Comparison of ENCODE assay signal across 8 cellular contexts in the genomic region with DNA sequence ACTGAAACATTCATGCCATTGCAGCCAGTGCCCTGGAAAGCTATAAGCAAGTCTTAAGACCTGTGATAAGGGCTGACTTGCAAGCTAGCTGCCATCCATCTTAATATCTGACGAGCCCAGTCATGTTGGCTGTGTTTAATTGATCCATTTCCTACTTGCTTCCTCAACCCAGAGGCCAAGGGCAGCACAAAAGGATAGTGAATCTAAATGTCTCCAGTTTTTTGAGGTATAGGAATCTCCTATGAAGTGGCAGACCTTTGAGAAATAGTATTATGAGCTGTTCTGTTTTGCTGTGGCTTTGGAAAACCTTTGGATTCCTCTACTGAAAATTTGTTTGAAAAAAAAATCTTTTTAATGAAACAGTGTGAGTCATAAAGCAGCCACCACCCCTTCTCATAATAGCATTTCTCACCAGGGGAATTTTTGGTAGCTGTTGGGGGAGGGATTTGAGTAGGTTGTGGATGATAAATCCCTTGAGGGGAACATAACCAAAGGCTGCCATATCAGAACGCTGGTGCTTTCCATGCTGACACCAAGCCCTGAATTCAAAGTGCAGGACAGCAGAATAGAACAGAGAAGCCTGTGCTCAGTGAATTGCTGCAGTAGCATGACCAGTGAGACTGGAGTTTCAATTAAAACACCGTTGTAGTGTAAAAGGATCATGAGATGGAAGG. TPM values are rescaled to one million over a fixed set of nuclear protein-coding genes. Genes with fewer than 3 reads are reported as not detected.
DNase-seq lines count a peak whose midpoint lies in the region; ATAC-seq, FAIRE-seq and TF ChIP-seq lines count a peak whose summit lies in the region.

No MANE protein-coding gene starts in this region.

- H3K27me3 ChIP-seq in esophagus muscularis mucosa (no peaks in the 10 kb centered on the region), prostate gland (replicated peaks; ENCODE audit: insufficient read depth) (no peaks in the 10 kb centered on the region)

- DNase-seq in CD1c-positive myeloid dendritic cell (ENCODE audit: extremely low spot score) = peak; percentile 38
- peak; percentile 82 for DNase-seq in activated CD4-positive, alpha-beta memory T cell treated with anti-CD3 and anti-CD28 coated beads for 36 hours
- DNase-seq in esophagus muscularis mucosa (ENCODE audit: extremely low spot score) = no peak
- no peak for DNase-seq in prostate gland (ENCODE audit: low spot score)
- DNase-seq in D721Med (ENCODE audit: insufficient read length, low spot score) = no peak

- H3K4me1 Mint-ChIP-seq in activated CD4-positive, alpha-beta memory T cell treated with anti-CD3 and anti-CD28 coated beads for 36 hours (ENCODE audit: low read depth) = peaks cover 53% of the 10 kb centered on the region

- POLR2A ChIA-PET in activated CD4-positive, alpha-beta memory T cell treated with anti-CD3 and anti-CD28 coated beads for 36 hours (lab: Charles Lee) = interaction anchor here (0.7 to 3.3 kb wide), 13 partner anchors 8 to 100 kb away, joined by 3 to 18 read pairs (median 10); partner anchors contain the start of genes WDR59 and ZNRF1

- CTCF ChIA-PET in activated CD4-positive, alpha-beta memory T cell treated with anti-CD3 and anti-CD28 coated beads for 36 hours (lab: Charles Lee) = interaction anchor here (1.5 to 8.3 kb wide), 6 partner anchors 10 to 110 kb away, joined by 4 to 84 read pairs (median 8); partner anchors contain the start of genes WDR59 and ZNRF1

- no peak for TF ChIP-seq CTCF in esophagus muscularis mucosa (IDR thresholded peaks at IDR 0.05)
- TF ChIP-seq CTCF in prostate gland (IDR thresholded peaks at IDR 0.05) = no peak
- no peak for TF ChIP-seq CTCF in D721Med (IDR thresholded peaks at IDR 0.05; ENCODE audit: insufficient read depth, missing control alignments)

- no peak for TF ChIP-seq EP300 in esophagus muscularis mucosa (IDR thresholded peaks at IDR 0.05)

- peak overlapping the region; percentile 89 for H3K27ac Mint-ChIP-seq in activated CD4-positive, alpha-beta memory T cell treated with anti-CD3 and anti-CD28 coated beads for 36 hours

- H3K36me3 Mint-ChIP-seq in activated CD4-positive, alpha-beta memory T cell treated with anti-CD3 and anti-CD28 coated beads for 36 hours = peaks cover 1% of the 10 kb centered on the region

- FAIRE-seq in D721Med (lab: Jason Lieb, UNC) = no peak

- peaks cover 28 to 58% (median 49%) of the 10 kb centered on the region in 4 donors for H3K4me1 ChIP-seq in esophagus muscularis mucosa
- no peaks in the 10 kb centered on the region for H3K4me1 ChIP-seq in prostate gland (replicated peaks)

- peak; percentile 65 for ATAC-seq in GM19395 (IDR thresholded peaks at IDR 0.05; ENCODE audit: unreplicated experiment)
- peak; percentile 53 for ATAC-seq in HG03460 (IDR thresholded peaks at IDR 0.05; ENCODE audit: unreplicated experiment)
- no peak for ATAC-seq in HG03280 (IDR thresholded peaks at IDR 0.05; ENCODE audit: unreplicated experiment)

- intact Hi-C loops in activated CD4-positive, alpha-beta memory T cell treated with anti-CD3 and anti-CD28 coated beads for 36 hours (cut with micrococcal nuclease) = loop anchor here (1.0 to 5.0 kb wide), 8 partner anchors 12 to 609 kb away; no protein-coding TSS in a partner anchor
- intact Hi-C loops in esophagus muscularis mucosa (cut with DNase I) = no loop called here
- intact Hi-C loops in prostate gland (cut with DNase I) = no loop called here

- WGBS in esophagus muscularis mucosa = 19% methylated on average over 3 of the region's 3 CpGs
- WGBS in prostate gland = 20% methylated on average over 3 of the region's 3 CpGs

- TF ChIP-seq POLR2A in esophagus muscularis mucosa (IDR thresholded peaks at IDR 0.05; ENCODE audit: low read depth) = no peak
- no peak for TF ChIP-seq POLR2A in prostate gland (IDR thresholded peaks at IDR 0.05)

- no peaks in the 10 kb centered on the region for H3K9me3 Mint-ChIP-seq in activated CD4-positive, alpha-beta memory T cell treated with anti-CD3 and anti-CD28 coated beads for 36 hours

- no peaks in the 10 kb centered on the region for H3K36me3 ChIP-seq in esophagus muscularis mucosa
- no peaks in the 10 kb centered on the region for H3K36me3 ChIP-seq in prostate gland

- peak overlapping the region; percentile 58 for H3K4me3 Mint-ChIP-seq in activated CD4-positive, alpha-beta memory T cell treated with anti-CD3 and anti-CD28 coated beads for 36 hours

- H3K27ac ChIP-seq in esophagus muscularis mucosa (replicated peaks in 1 of 4) (peak overlapping the region; percentile 69 to 87 (median 78)), prostate gland (peak overlapping the region; percentile 47 to 60)

- H3K9me3 ChIP-seq in esophagus muscularis mucosa (no peaks in the 10 kb centered on the region), prostate gland (no peaks in the 10 kb centered on the region)

- peak overlapping the region in 1 of 4 donors; percentile 1 for H3K4me3 ChIP-seq in esophagus muscularis mucosa
- H3K4me3 ChIP-seq in prostate gland = no peak overlapping the region

- H3K27me3 Mint-ChIP-seq in activated CD4-positive, alpha-beta memory T cell treated with anti-CD3 and anti-CD28 coated beads for 36 hours = no peaks in the 10 kb centered on the region

RNA-seq across cellular contexts. Expression of gene ZNRF1, which starts 12.9 kb away (rescaled TPM):
- 10 to 100 TPM; 40.9 to 45.6 TPM for total RNA-seq in activated CD4-positive, alpha-beta memory T cell treated with anti-CD3 and anti-CD28 coated beads for 36 hours
- 10 to 100 TPM; 18.2 to 28.3 (median 23.6) TPM for total RNA-seq in esophagus muscularis mucosa
- total RNA-seq in prostate gland = 10 to 100 TPM; 15.6 to 64.2 TPM

RNA-seq across cellular contexts. Expression of gene WDR59, which starts 26.8 kb away (rescaled TPM):
- 10 to 100 TPM; 63.5 to 65.7 TPM for total RNA-seq in activated CD4-positive, alpha-beta memory T cell treated with anti-CD3 and anti-CD28 coated beads for 36 hours
- total RNA-seq in esophagus muscularis mucosa (10 to 100 TPM; 15.7 to 27.2 (median 18.6) TPM), prostate gland (10 to 100 TPM; 38.5 to 62.6 TPM)

Comparison
In these comparisons a context has a peak if more than half of its experiments do, and no peak if none do; other contexts are left out.
1. DNase-seq: peak in CD1c-positive myeloid dendritic cell (single experiment) and activated CD4-positive, alpha-beta memory T cell treated with anti-CD3 and anti-CD28 coated beads for 36 hours (single experiment); none in esophagus muscularis mucosa (single experiment), prostate gland (single experiment) and D721Med (single experiment).